In genomic region chr7:142855401-142855743, GRCh38 we compare ENCODE assay signal across 8 cellular contexts. TPM values are rescaled to one million over a fixed set of nuclear protein-coding genes. Genes with fewer than 3 reads are reported as not detected.
A peak's percentile ranks its signal among the peaks of the same experiment; 100 is the strongest.
DNase-seq lines count a peak whose midpoint lies in the region; TF ChIP-seq lines count a peak whose summit lies in the region.

No MANE protein-coding gene starts in this region.

- H3K4me3 Mint-ChIP-seq in IgD-negative memory B cell (peak overlapping the region; percentile 72 to 95 (median 84)), nephron (peak overlapping the region; percentile 80 to 86 (median 83))

- H3K27ac Mint-ChIP-seq in IgD-negative memory B cell, result peak overlapping the region in 1 of 3 donors; percentile 59
- peak overlapping the region in 2 of 3 experiments; percentile 40 to 62 for H3K27ac Mint-ChIP-seq in nephron

- peak overlapping the region; percentile 33 to 79 for H3K27ac ChIP-seq in coronary artery

- DNase-seq in GM12865 (ENCODE audit: low read depth), result no peak
- no peak for DNase-seq in coronary artery (ENCODE audit: low spot score)
- DNase-seq in stimulated activated CD8-positive, alpha-beta memory T cell treated with anti-CD3 and anti-CD28 coated beads, Interleukin-4, amount 100 ng/mL, for 48 hours, result no peak
- DNase-seq in ureter (ENCODE audit: low spot score), result no peak
- no peak for DNase-seq in RKO (ENCODE audit: low spot score)
- no peak for DNase-seq in stimulated activated CD4-positive, alpha-beta T cell treated with anti-CD3 and anti-CD28 coated beads, Interleukin-12 subunit alpha, Interleukin-12 subunit beta, amount 100 ng/mL, for 4 hours

- H3K27me3 Mint-ChIP-seq in IgD-negative memory B cell (peaks cover 1% of the 10 kb centered on the region), nephron (ENCODE audit: low read depth) (peaks cover 10% of the 10 kb centered on the region)

- TF ChIP-seq CTCF in GM12865 (IDR thresholded peaks at IDR 0.05; ENCODE audit: insufficient read depth, low read depth, low read length, missing control alignments) (no peak), coronary artery (IDR thresholded peaks at IDR 0.05) (no peak), nephron (IDR thresholded peaks at IDR 0.05; ENCODE audit: unreplicated experiment in 3 of 3) (peak in 2 of 3 experiments; percentile 7 to 27)

- peaks cover 3% of the 10 kb centered on the region for H3K36me3 Mint-ChIP-seq in IgD-negative memory B cell
- H3K36me3 Mint-ChIP-seq in nephron (ENCODE audit: low read depth), result no peaks in the 10 kb centered on the region

- H3K4me1 Mint-ChIP-seq in IgD-negative memory B cell (peaks cover 11 to 29% (median 17%) of the 10 kb centered on the region in 3 donors), nephron (peaks cover 14% of the 10 kb centered on the region)

- H3K4me3 ChIP-seq in GM12865 (ENCODE audit: low read depth, low read length), result peak overlapping the region; percentile 67
- peak overlapping the region; percentile 81 for H3K4me3 ChIP-seq in coronary artery

- no peaks in the 10 kb centered on the region for H3K9me3 Mint-ChIP-seq in IgD-negative memory B cell
- no peaks in the 10 kb centered on the region for H3K9me3 Mint-ChIP-seq in nephron

RNA-seq across cellular contexts. Expression of gene EPHB6, which starts 0.5 kb away (rescaled TPM):
- 37.6 TPM for polyA plus RNA-seq in IgD-negative memory B cell
- total RNA-seq in ureter, result 55.9 TPM

RNA-seq across cellular contexts. Expression of gene TRPV6, which starts 30.2 kb away (rescaled TPM):
- not detected for polyA plus RNA-seq in IgD-negative memory B cell
- 27.7 TPM for total RNA-seq in ureter

Comparison
In these comparisons a context has a peak if more than half of its experiments do, and no peak if none do; other contexts are left out.
1. CTCF ChIP-seq: peak in nephron (2 of 3); none in GM12865 (single experiment) and coronary artery (single experiment).